9 cellular contexts compared by ENCODE assay signal in genomic region chr2:239328306-239329191, GRCh38.
DNase-seq lines count a peak whose midpoint lies in the region; ATAC-seq and TF ChIP-seq lines count a peak whose summit lies in the region.
"Had no signal": no experiment of that assay in that cellular context is flagged by ENCODE, and none has a peak within 500 bp of the region (broad histone marks: within the 10 kb centered on the region; RNA-seq: fewer than 3 reads in every experiment).

No MANE protein-coding gene starts in this region.

- no peak for TF ChIP-seq CTCF in brain (conservative IDR thresholded peaks at IDR 0.05)

- peaks cover 93% of the 10 kb centered on the region for H3K4me1 Mint-ChIP-seq in brain

- peak overlapping the region; percentile 86 to 96 (median 92) for H3K27ac Mint-ChIP-seq in brain
- H3K27ac Mint-ChIP-seq in activated naive CD4-positive, alpha-beta T cell treated with anti-CD3 and anti-CD28 coated beads, Interleukin-2, amount 50 U/mL, for 72 hours = peak overlapping the region in 1 of 2 donors; percentile 86
- H3K27ac Mint-ChIP-seq: stimulated activated naive CD8-positive, alpha-beta T cell treated with anti-CD3 and anti-CD28 coated beads, Interleukin-15, Interleukin-2, amounts not matched to agents 100 ng/mL and 50 ng/mL, for 24 hours had no signal

- peak overlapping the region; percentile 9 to 54 (median 32) for H3K4me3 Mint-ChIP-seq in brain
- H3K4me3 Mint-ChIP-seq: stimulated activated naive CD8-positive, alpha-beta T cell treated with anti-CD3 and anti-CD28 coated beads, Interleukin-15, Interleukin-2, amounts not matched to agents 100 ng/mL and 50 ng/mL, for 24 hours had no signal

- ATAC-seq in left lobe of liver = peak; percentile 81
- ATAC-seq in activated naive CD4-positive, alpha-beta T cell treated with anti-CD3 and anti-CD28 coated beads, Interleukin-2, amount 50 U/mL, for 72 hours = no peak
- no peak for ATAC-seq in GM21423 (IDR thresholded peaks at IDR 0.05; ENCODE audit: unreplicated experiment)
- no peak for ATAC-seq in HG02885 (IDR thresholded peaks at IDR 0.05; ENCODE audit: poor library complexity, unreplicated experiment)

- H3K27ac ChIP-seq in KOPT-K1 (ENCODE audit: low read depth, low read length, poor library complexity, severe bottlenecking) = peak overlapping the region; percentile 100

- H3K9me3 ChIP-seq in KOPT-K1 (ENCODE audit: insufficient read depth, low read length, poor library complexity, severe bottlenecking) = no peaks in the 10 kb centered on the region

- peak; percentile 91 for DNase-seq in left lobe of liver (ENCODE audit: low spot score)
- DNase-seq in stromal cell of bone marrow (ENCODE audit: low read depth) = peak; percentile 78
- no peak for DNase-seq in D341Med (ENCODE audit: low spot score)
- DNase-seq in activated naive CD4-positive, alpha-beta T cell treated with anti-CD3 and anti-CD28 coated beads, Interleukin-2, amount 50 U/mL, for 72 hours (ENCODE audit: low spot score in 2 of 2) = no peak

- H3K9me3 Mint-ChIP-seq in brain = peaks cover 0 to 10% (median 4%) of the 10 kb centered on the region in 5 experiments
- H3K9me3 Mint-ChIP-seq in activated naive CD4-positive, alpha-beta T cell treated with anti-CD3 and anti-CD28 coated beads, Interleukin-2, amount 50 U/mL, for 72 hours = peaks cover 0 to 6% of the 10 kb centered on the region in 2 donors

- H3K36me3 ChIP-seq in KOPT-K1 (ENCODE audit: insufficient read depth, low read length) = no peaks in the 10 kb centered on the region

- H3K27me3 Mint-ChIP-seq in brain = peaks cover 3% of the 10 kb centered on the region
- H3K27me3 Mint-ChIP-seq: stimulated activated naive CD8-positive, alpha-beta T cell treated with anti-CD3 and anti-CD28 coated beads, Interleukin-15, Interleukin-2, amounts not matched to agents 100 ng/mL and 50 ng/mL, for 24 hours had no signal

- H3K36me3 Mint-ChIP-seq in brain = peaks cover 28% of the 10 kb centered on the region
- peaks cover 13 to 17% of the 10 kb centered on the region in 2 donors for H3K36me3 Mint-ChIP-seq in activated naive CD4-positive, alpha-beta T cell treated with anti-CD3 and anti-CD28 coated beads, Interleukin-2, amount 50 U/mL, for 72 hours

Comparison
In these comparisons a context has a peak if more than half of its experiments do, and no peak if none do; other contexts are left out.
1. DNase-seq: peak in left lobe of liver (single experiment) and stromal cell of bone marrow (single experiment); none in D341Med (single experiment) and activated naive CD4-positive, alpha-beta T cell treated with anti-CD3 and anti-CD28 coated beads, Interleukin-2, amount 50 U/mL, for 72 hours (0 of 2).